ENCODE assay signal across 8 cellular contexts in genomic region chr15:42273900-42274692, GRCh38. TPM values are rescaled to one million over a fixed set of nuclear protein-coding genes. Genes with fewer than 3 reads are reported as not detected.
A peak's percentile ranks its signal among the peaks of the same experiment; 100 is the strongest.
DNase-seq lines count a peak whose midpoint lies in the region; ATAC-seq lines count a peak whose summit lies in the region.

No MANE protein-coding gene starts in this region.

- in situ Hi-C loops in ACHN (cut with HindIII; ENCODE audit: low pct_ligation_motif_present, low pct_unique_long_range_greater_than_20kb, low sequenced_read_pairs) = no loop called here

- H3K4ac ChIP-seq in neuronal stem cell (ENCODE audit: low read length) = no peak overlapping the region

- H3K4me1 ChIP-seq in neuronal stem cell (ENCODE audit: control insufficient read depth in 2 of 2, insufficient read depth in 1 of 2, low read depth in 1 of 2, low read length in 2 of 2) (peaks cover 2 to 14% of the 10 kb centered on the region in 2 donors), subcutaneous abdominal adipose tissue (ENCODE audit: control insufficient read depth in 5 of 5, insufficient read depth in 5 of 5, low read length in 5 of 5) (peaks cover 2 to 51% (median 49%) of the 10 kb centered on the region in 5 donors)

- H4K8ac ChIP-seq in neuronal stem cell (ENCODE audit: low read depth, low read length) = peak overlapping the region; percentile 1

- H3K9ac ChIP-seq in neuronal stem cell (ENCODE audit: low read depth, low read length, poor library complexity) = peak overlapping the region; percentile 75
- peak overlapping the region; percentile 91 to 97 (median 95) for H3K9ac ChIP-seq in subcutaneous abdominal adipose tissue (ENCODE audit: low read length in 5 of 5)

- H2BK12ac ChIP-seq in neuronal stem cell (ENCODE audit: low read length) = no peak overlapping the region

- H3K27me3 ChIP-seq in neuronal stem cell (ENCODE audit: control insufficient read depth in 3 of 3, insufficient read depth in 3 of 3, low read depth in 1 of 3, low read length in 3 of 3) (no peaks in the 10 kb centered on the region), subcutaneous abdominal adipose tissue (ENCODE audit: control insufficient read depth in 5 of 5, insufficient read depth in 4 of 5, low read length in 5 of 5) (no peaks in the 10 kb centered on the region)

- H3K14ac ChIP-seq in neuronal stem cell (ENCODE audit: low read length) = no peak overlapping the region

- H2BK5ac ChIP-seq in neuronal stem cell (ENCODE audit: low read length) = no peak overlapping the region

- peaks cover 0 to 29% of the 10 kb centered on the region in 2 donors for H3K36me3 ChIP-seq in neuronal stem cell (replicated peaks in 1 of 2; ENCODE audit: control insufficient read depth in 2 of 2, insufficient read depth in 2 of 2, low read length in 2 of 2)
- peaks cover 1 to 8% (median 6%) of the 10 kb centered on the region in 5 donors for H3K36me3 ChIP-seq in subcutaneous abdominal adipose tissue (ENCODE audit: control insufficient read depth in 5 of 5, insufficient read depth in 5 of 5, low read length in 5 of 5)

- H3K9me3 ChIP-seq in neuronal stem cell (replicated peaks in 1 of 2; ENCODE audit: control insufficient read depth in 2 of 2, insufficient read depth in 1 of 2, low read depth in 1 of 2, low read length in 2 of 2) = no peaks in the 10 kb centered on the region
- H3K9me3 ChIP-seq in subcutaneous abdominal adipose tissue (ENCODE audit: control insufficient read depth in 5 of 5, low read length in 5 of 5) = no peaks in the 10 kb centered on the region

- ATAC-seq in GM19025 (IDR thresholded peaks at IDR 0.05; ENCODE audit: low read depth, unreplicated experiment) = peak; percentile 20
- ATAC-seq in HG03520 (IDR thresholded peaks at IDR 0.05; ENCODE audit: unreplicated experiment) = peak; percentile 19

- H3K18ac ChIP-seq in neuronal stem cell (ENCODE audit: low read length) = peak overlapping the region; percentile 29

- H3K27ac ChIP-seq in neuronal stem cell (replicated peaks; ENCODE audit: low read length) (peak overlapping the region; percentile 82), subcutaneous abdominal adipose tissue (ENCODE audit: low read depth, low read length) (peak overlapping the region; percentile 100)

- no peak overlapping the region for H2BK120ac ChIP-seq in neuronal stem cell (ENCODE audit: low read depth, low read length)

- H3K4me2 ChIP-seq in neuronal stem cell (ENCODE audit: insufficient read depth, low read length, poor library complexity, severe bottlenecking) = peak overlapping the region; percentile 87

- no CpG with 5 or more reads among the region's 26 CpGs for WGBS in neuronal stem cell (ENCODE audit: extremely low coverage in 2 of 2, insufficient read length in 2 of 2, insufficient replicate concordance in 1 of 2), 2 donors

- H3K79me1 ChIP-seq in neuronal stem cell (ENCODE audit: low read depth, low read length) = peaks cover 2% of the 10 kb centered on the region

- H2BK15ac ChIP-seq in neuronal stem cell (ENCODE audit: low read length) = no peak overlapping the region

- H3K23ac ChIP-seq in neuronal stem cell (ENCODE audit: low read depth, low read length, poor library complexity) = no peak overlapping the region

- no peak overlapping the region for H4K91ac ChIP-seq in neuronal stem cell (ENCODE audit: low read depth, low read length, poor library complexity)

- peak overlapping the region; percentile 8 for H2AK5ac ChIP-seq in neuronal stem cell (ENCODE audit: low read depth, low read length)

- DNase-seq in ACHN = peak; percentile 36
- peak; percentile 67 for DNase-seq in RPMI8226
- DNase-seq in activated naive CD4-positive, alpha-beta T cell (lab: John Stamatoyannopoulos, UW) = peak; percentile 15 to 47 (median 38)
- peak; percentile 49 for DNase-seq in foreskin melanocyte
- no peak for DNase-seq in neuronal stem cell (ENCODE audit: low spot score)

- H2AFZ ChIP-seq in neuronal stem cell (ENCODE audit: low read length) = peak overlapping the region; percentile 92

- peak overlapping the region; percentile 82 to 83 for H3K4me3 ChIP-seq in neuronal stem cell (ENCODE audit: low read length in 2 of 2)
- peak overlapping the region; percentile 86 to 99 (median 97) for H3K4me3 ChIP-seq in subcutaneous abdominal adipose tissue (ENCODE audit: low read depth in 1 of 5, low read length in 5 of 5)

RNA-seq across cellular contexts. Expression of gene TMEM87A, which starts 0.9 kb away (rescaled TPM):
- 32.0 TPM for polyA plus RNA-seq in neuronal stem cell (2013, experiment 1 of 2)
- 31.4 TPM for polyA plus RNA-seq in neuronal stem cell (2013, experiment 2 of 2)

RNA-seq across cellular contexts. Expression of gene GANC, which starts 1.1 kb away (rescaled TPM):
- polyA plus RNA-seq in neuronal stem cell (2013, experiment 1 of 2) = 7.0 TPM
- 7.6 TPM for polyA plus RNA-seq in neuronal stem cell (2013, experiment 2 of 2)
